8 cellular contexts compared by ENCODE assay signal in the genomic region with DNA sequence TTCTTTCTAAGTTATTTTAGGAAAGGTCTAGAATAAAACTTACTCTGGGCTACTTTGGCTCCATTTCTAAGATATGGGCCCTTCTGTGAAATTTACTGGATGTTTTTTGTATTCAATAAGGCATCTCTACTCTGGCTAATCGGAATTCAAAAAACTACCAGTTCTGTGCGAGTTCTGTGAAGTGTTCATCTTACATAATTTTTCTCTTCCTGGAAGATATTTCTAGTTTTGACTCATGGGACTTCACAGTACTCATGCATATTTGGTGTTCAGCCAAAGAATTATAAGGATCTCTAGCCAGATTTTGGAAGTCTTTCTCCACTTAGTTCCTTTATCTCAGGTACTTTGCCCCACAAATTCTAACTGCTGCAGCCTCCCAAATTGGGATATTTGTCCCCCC. TPM values are rescaled to one million over a fixed set of nuclear protein-coding genes. Genes with fewer than 3 reads are reported as not detected.
DNase-seq lines count a peak whose midpoint lies in the region; ATAC-seq, FAIRE-seq and TF ChIP-seq lines count a peak whose summit lies in the region.
"Had no signal": no experiment of that assay in that cellular context is flagged by ENCODE, and none has a peak within 500 bp of the region (broad histone marks: within the 10 kb centered on the region; RNA-seq: fewer than 3 reads in every experiment).

No MANE protein-coding gene starts in this region.

- peaks cover 38% of the 10 kb centered on the region for H3K4me1 Mint-ChIP-seq in stimulated activated effector memory CD8-positive, alpha-beta T cell treated with anti-CD3 and anti-CD28 coated beads, Interleukin-12 subunit alpha, Interleukin-12 subunit beta, amount 100 ng/mL, for 72 hours
- peaks cover 5% of the 10 kb centered on the region for H3K4me1 Mint-ChIP-seq in endothelial cell (ENCODE audit: unreplicated experiment)

- H3K9me2 ChIP-seq in OCI-LY7 (ENCODE audit: insufficient read depth, low read length), result no peaks in the 10 kb centered on the region

- H3K79me2 ChIP-seq in OCI-LY7 (ENCODE audit: insufficient read depth, low read depth, low read length), result no peaks in the 10 kb centered on the region

- intact Hi-C loops in OCI-LY7 (cut with micrococcal nuclease; ENCODE audit: unreplicated experiment) (no loop called here), esophagus muscularis mucosa (cut with DNase I) (no loop called here)

- no peaks in the 10 kb centered on the region for H4K20me1 ChIP-seq in OCI-LY7 (ENCODE audit: insufficient read depth, low read length)

- WGBS in esophagus muscularis mucosa, result 8% methylated on average over 2 of the region's 2 CpGs

- H3K9me3 ChIP-seq in OCI-LY7 (ENCODE audit: low read length) (no peaks in the 10 kb centered on the region), esophagus muscularis mucosa (no peaks in the 10 kb centered on the region)

- peak overlapping the region; percentile 49 for H3K4me3 Mint-ChIP-seq in stimulated activated effector memory CD8-positive, alpha-beta T cell treated with anti-CD3 and anti-CD28 coated beads, Interleukin-12 subunit alpha, Interleukin-12 subunit beta, amount 100 ng/mL, for 72 hours
- H3K4me3 Mint-ChIP-seq in endothelial cell (ENCODE audit: unreplicated experiment), result no peak overlapping the region

- TF ChIP-seq CTCF in OCI-LY7 (conservative IDR thresholded peaks at IDR 0.05; ENCODE audit: low read length) (no peak), esophagus muscularis mucosa (IDR thresholded peaks at IDR 0.05) (no peak), endothelial cell (IDR thresholded peaks at IDR 0.05; ENCODE audit: unreplicated experiment) (no peak)

- H3K4me1 ChIP-seq in OCI-LY7 (ENCODE audit: insufficient read depth, low read length, poor library complexity, severe bottlenecking), result peaks cover 12% of the 10 kb centered on the region
- peaks cover 3 to 82% (median 79%) of the 10 kb centered on the region in 4 donors for H3K4me1 ChIP-seq in esophagus muscularis mucosa

- CTCF ChIA-PET in OCI-LY7 (lab: Charles Lee; ENCODE audit: unreplicated experiment), result no interaction called here

- H3K36me3 ChIP-seq in OCI-LY7 (ENCODE audit: insufficient read depth, low read length) (no peaks in the 10 kb centered on the region), esophagus muscularis mucosa (no peaks in the 10 kb centered on the region)

- no TSS peak for BruUV-seq in OCI-LY7 (replicated peaks; lab: Mats Ljungman, UMichigan)

- no peaks in the 10 kb centered on the region for H3K9me3 Mint-ChIP-seq in stimulated activated effector memory CD8-positive, alpha-beta T cell treated with anti-CD3 and anti-CD28 coated beads, Interleukin-12 subunit alpha, Interleukin-12 subunit beta, amount 100 ng/mL, for 72 hours
- H3K9me3 Mint-ChIP-seq in endothelial cell (ENCODE audit: unreplicated experiment), result no peaks in the 10 kb centered on the region

- DNase-seq in GM18507 (ENCODE audit: extremely low spot score, insufficient read length, low read depth) (no peak), OCI-LY7 (ENCODE audit: low spot score) (no peak), esophagus muscularis mucosa (ENCODE audit: extremely low spot score) (no peak), middle frontal gyrus (ENCODE audit: extremely low spot score, low spot score) (no peak), endothelial cell (ENCODE audit: low spot score) (no peak)
- DNase-seq in stimulated activated effector memory CD8-positive, alpha-beta T cell treated with anti-CD3 and anti-CD28 coated beads, Interleukin-12 subunit alpha, Interleukin-12 subunit beta, amount 100 ng/mL, for 72 hours (ENCODE audit: low spot score in 2 of 2), result no peak
- DNase-seq: activated CD8-positive, alpha-beta memory T cell treated with anti-CD3 and anti-CD28 coated beads, Interleukin-2, amount 50 U/mL, for 4 hours had no signal

- ATAC-seq in stimulated activated effector memory CD8-positive, alpha-beta T cell treated with anti-CD3 and anti-CD28 coated beads, Interleukin-12 subunit alpha, Interleukin-12 subunit beta, amount 100 ng/mL, for 72 hours, result peak; percentile 54
- ATAC-seq in HG03196 (IDR thresholded peaks at IDR 0.05; ENCODE audit: unreplicated experiment), result no peak

- H3K4me2 ChIP-seq in OCI-LY7 (ENCODE audit: low read length), result no peak overlapping the region

- no peaks in the 10 kb centered on the region for H3K27me3 ChIP-seq in esophagus muscularis mucosa

- TF ChIP-seq POLR2A in esophagus muscularis mucosa (IDR thresholded peaks at IDR 0.05; ENCODE audit: low read depth), result no peak

- TF ChIP-seq EP300 in esophagus muscularis mucosa (IDR thresholded peaks at IDR 0.05), result no peak

- H2AFZ ChIP-seq in OCI-LY7 (ENCODE audit: low read length), result peak overlapping the region; percentile 30; the same call in 1 of the 2 replicates

- FAIRE-seq in GM18507 (lab: Jason Lieb, UNC), result peak; percentile 77

- H3K27me3 Mint-ChIP-seq in endothelial cell (ENCODE audit: unreplicated experiment), result peaks cover 3% of the 10 kb centered on the region

- H3K27ac Mint-ChIP-seq in stimulated activated effector memory CD8-positive, alpha-beta T cell treated with anti-CD3 and anti-CD28 coated beads, Interleukin-12 subunit alpha, Interleukin-12 subunit beta, amount 100 ng/mL, for 72 hours, result peak overlapping the region; percentile 43
- H3K27ac Mint-ChIP-seq in endothelial cell (ENCODE audit: unreplicated experiment), result no peak overlapping the region

- peaks cover 13% of the 10 kb centered on the region for H3K36me3 Mint-ChIP-seq in stimulated activated effector memory CD8-positive, alpha-beta T cell treated with anti-CD3 and anti-CD28 coated beads, Interleukin-12 subunit alpha, Interleukin-12 subunit beta, amount 100 ng/mL, for 72 hours
- H3K36me3 Mint-ChIP-seq in endothelial cell (ENCODE audit: low read depth, unreplicated experiment), result no peaks in the 10 kb centered on the region

- POLR2A ChIA-PET in OCI-LY7 (lab: Charles Lee), result interaction anchor here (0.8 to 2.0 kb wide), 5 partner anchors 9 to 213 kb away, joined by 3 to 18 read pairs (median 4); no protein-coding TSS in a partner anchor

- H3K4me3 ChIP-seq in OCI-LY7 (ENCODE audit: low read depth, low read length, poor library complexity, severe bottlenecking), result no peak overlapping the region
- no peak overlapping the region for H3K4me3 ChIP-seq in esophagus muscularis mucosa

- no peak overlapping the region for H3K27ac ChIP-seq in OCI-LY7 (ENCODE audit: low read depth, low read length, poor library complexity, severe bottlenecking)
- peak overlapping the region; percentile 69 to 85 (median 78) for H3K27ac ChIP-seq in esophagus muscularis mucosa (replicated peaks in 1 of 4)

RNA-seq across cellular contexts. Expression of gene MBNL1, which starts 46.4 kb away (rescaled TPM):
- total RNA-seq in OCI-LY7 (2014; rRNA removed; shearing (Covaris generic)), result 125 and 163 TPM in 2 replicates
- total RNA-seq in OCI-LY7 (2022), result 174 and 184 TPM in 2 replicates
- 100 to 1,000 TPM; 635 to 868 (median 720) TPM for total RNA-seq in esophagus muscularis mucosa
- 54.1 TPM for total RNA-seq in endothelial cell (ENCODE audit: unreplicated experiment)
